Comparison of ENCODE assay signal across 29 cellular contexts in the genomic region with DNA sequence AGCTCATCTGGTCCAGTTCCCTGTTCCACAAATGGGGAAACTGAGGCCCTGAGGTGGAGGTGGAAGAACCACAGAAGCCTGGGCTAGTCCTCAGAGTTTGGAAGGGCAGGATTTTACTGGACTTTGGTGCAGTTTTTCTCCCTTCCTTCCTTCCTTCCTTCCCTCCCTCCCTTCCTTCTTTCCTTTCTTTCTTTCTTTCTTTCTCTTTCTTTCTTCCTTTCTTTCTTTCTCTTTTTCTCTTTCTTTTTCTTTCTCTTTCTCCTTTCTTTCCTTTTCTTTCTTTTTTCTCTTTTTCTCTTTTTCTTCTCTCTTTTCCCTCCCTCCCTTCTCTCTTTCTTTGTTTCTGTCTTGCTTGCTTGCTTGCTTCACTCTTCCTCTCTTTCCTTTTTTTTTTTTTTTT.
"Had no signal": no experiment of that assay in that cellular context is flagged by ENCODE, and none has a peak within 500 bp of the region (broad histone marks: within the 10 kb centered on the region; RNA-seq: fewer than 3 reads in every experiment).

No MANE protein-coding gene starts in this region.

- H3K4me3 Mint-ChIP-seq: dendritic cell treated with granulocyte-macrophage colony-stimulating factor and Interleukin-4, amounts not matched to agents 40 ng/mL and 50 ng/mL, for 4 days; endodermal cell; memory B cell; naive B cell; natural killer cell treated with Interleukin-12 subunit alpha and Interleukin-12 subunit beta and Interleukin-15 and Interleukin-18, amount 100 ng/mL, for 72 hours; neural progenitor cell; stimulated activated memory B cell treated with anti-CD40 and anti-IgM and Interleukin-4, amounts not matched to agents 10 μg/mL and 1 μg/mL and 100 μg/mL, for 72 hours had no signal

- ATAC-seq: foreskin keratinocyte; gastroesophageal sphincter; heart left ventricle; left lobe of liver; mucosa of descending colon; natural killer cell treated with Interleukin-12 subunit alpha and Interleukin-12 subunit beta and Interleukin-15 and Interleukin-18, amount 100 ng/mL, for 72 hours; stimulated activated memory B cell treated with anti-CD40 and anti-IgM and Interleukin-4, amounts not matched to agents 10 μg/mL and 1 μg/mL and 100 μg/mL, for 72 hours; stimulated activated naive CD8-positive, alpha-beta T cell treated with anti-CD3 and anti-CD28 coated beads, Interleukin-15, Interleukin-2, amounts not matched to agents 100 U/mL and 50 U/mL, for 24 hours; upper lobe of right lung had no signal

- H3K27me3 ChIP-seq: colonic mucosa, foreskin keratinocyte, gastroesophageal sphincter, heart left ventricle, hepatocyte, neural progenitor cell, right atrium auricular region, sigmoid colon, tibial nerve, upper lobe of right lung, uterus had no signal

- H3K36me3 ChIP-seq: colonic mucosa, esophagus muscularis mucosa, gastroesophageal sphincter, heart left ventricle, neural progenitor cell, prostate gland, right atrium auricular region, sigmoid colon, thoracic aorta, tibial nerve, upper lobe of right lung, uterus had no signal

- H3K27ac Mint-ChIP-seq: dendritic cell treated with granulocyte-macrophage colony-stimulating factor and Interleukin-4, amounts not matched to agents 40 ng/mL and 50 ng/mL, for 4 days; endodermal cell; memory B cell; natural killer cell treated with Interleukin-12 subunit alpha and Interleukin-12 subunit beta and Interleukin-15 and Interleukin-18, amount 100 ng/mL, for 72 hours; neural progenitor cell; stimulated activated memory B cell treated with anti-CD40 and anti-IgM and Interleukin-4, amounts not matched to agents 10 μg/mL and 1 μg/mL and 100 μg/mL, for 72 hours had no signal

- H3K4me3 ChIP-seq: colonic mucosa, esophagus muscularis mucosa, gastroesophageal sphincter, heart left ventricle, hepatocyte, lung, mucosa of descending colon, neural progenitor cell, prostate gland, right atrium auricular region, sigmoid colon, thoracic aorta, tibial nerve, upper lobe of right lung, uterus had no signal

- H3K27me3 Mint-ChIP-seq: memory B cell; naive B cell; natural killer cell treated with Interleukin-12 subunit alpha and Interleukin-12 subunit beta and Interleukin-15 and Interleukin-18, amount 100 ng/mL, for 72 hours; stimulated activated memory B cell treated with anti-CD40 and anti-IgM and Interleukin-4, amounts not matched to agents 10 μg/mL and 1 μg/mL and 100 μg/mL, for 72 hours had no signal

- H3K36me3 Mint-ChIP-seq: memory B cell; naive B cell; natural killer cell treated with Interleukin-12 subunit alpha and Interleukin-12 subunit beta and Interleukin-15 and Interleukin-18, amount 100 ng/mL, for 72 hours; neural progenitor cell; stimulated activated memory B cell treated with anti-CD40 and anti-IgM and Interleukin-4, amounts not matched to agents 10 μg/mL and 1 μg/mL and 100 μg/mL, for 72 hours had no signal

- H3K9me3 Mint-ChIP-seq: dendritic cell treated with granulocyte-macrophage colony-stimulating factor and Interleukin-4, amounts not matched to agents 40 ng/mL and 50 ng/mL, for 4 days; endodermal cell; memory B cell; natural killer cell treated with Interleukin-12 subunit alpha and Interleukin-12 subunit beta and Interleukin-15 and Interleukin-18, amount 100 ng/mL, for 72 hours; neural progenitor cell had no signal

- H3K27ac ChIP-seq: colonic mucosa, esophagus muscularis mucosa, foreskin keratinocyte, gastroesophageal sphincter, heart left ventricle, hepatocyte, neural progenitor cell, prostate gland, right atrium auricular region, sigmoid colon, thoracic aorta, tibial nerve, upper lobe of right lung, uterus had no signal

- H3K9ac ChIP-seq: neural progenitor cell had no signal

- DNase-seq: colonic mucosa; effector CD8-positive, alpha-beta T cell; endodermal cell; foreskin keratinocyte; heart left ventricle; kidney; mucosa of descending colon; naive B cell; nucleus accumbens; sigmoid colon; stimulated activated CD4-positive, alpha-beta T cell treated with anti-CD3 and anti-CD28 coated beads, Interleukin-4, amount 100 ng/mL, for 4 hours; stimulated activated naive CD8-positive, alpha-beta T cell treated with anti-CD3 and anti-CD28 coated beads, Interleukin-15, Interleukin-2, amounts not matched to agents 100 U/mL and 50 U/mL, for 24 hours; upper lobe of right lung; uterus had no signal

- H3K79me2 ChIP-seq: hepatocyte had no signal

- H2AFZ ChIP-seq: hepatocyte, neural progenitor cell had no signal

- H3K4me2 ChIP-seq: hepatocyte, neural progenitor cell had no signal

- H3K9me3 ChIP-seq: colonic mucosa, esophagus muscularis mucosa, gastroesophageal sphincter, heart left ventricle, mucosa of descending colon, prostate gland, right atrium auricular region, sigmoid colon, thoracic aorta, tibial nerve, upper lobe of right lung, uterus had no signal

- FAIRE-seq: endothelial cell of umbilical vein, kidney had no signal

- H3K4me1 Mint-ChIP-seq: memory B cell; naive B cell; stimulated activated memory B cell treated with anti-CD40 and anti-IgM and Interleukin-4, amounts not matched to agents 10 μg/mL and 1 μg/mL and 100 μg/mL, for 72 hours had no signal

- H3K4me1 ChIP-seq: colonic mucosa, esophagus muscularis mucosa, foreskin keratinocyte, prostate gland, right atrium auricular region, tibial nerve, upper lobe of right lung, uterus had no signal
